ENCODE assay signal across 14 cellular contexts in the genomic region with DNA sequence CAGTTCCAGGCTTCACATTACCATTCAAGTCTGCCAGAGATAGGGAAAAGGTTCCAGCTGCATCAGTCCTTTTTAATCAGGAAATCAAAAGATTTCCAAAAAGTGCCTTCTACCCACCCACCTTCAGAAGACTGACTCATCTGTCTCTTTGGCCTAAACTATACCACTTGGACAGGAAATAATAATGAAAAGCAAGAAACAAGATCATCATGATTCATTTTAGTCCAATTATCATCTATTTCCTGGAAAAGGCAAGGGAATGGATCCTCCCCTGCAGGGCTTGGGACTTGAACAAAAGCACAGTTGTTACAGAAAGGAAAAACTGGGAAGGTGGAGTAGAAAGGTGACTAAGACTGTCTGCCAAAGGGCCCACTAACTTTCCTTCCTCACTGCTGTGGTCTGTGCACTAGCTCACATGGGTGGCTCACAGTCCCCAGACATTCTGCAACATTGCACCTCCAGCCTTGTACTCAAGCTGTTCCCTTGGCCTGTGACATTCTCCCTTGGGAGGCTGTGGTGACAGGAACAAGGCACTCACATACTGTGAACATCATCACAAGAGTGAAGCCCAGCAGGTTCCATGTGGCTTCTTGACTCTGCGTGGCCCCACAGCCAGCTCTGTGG.
DNase-seq lines count a peak whose midpoint lies in the region; ATAC-seq and TF ChIP-seq lines count a peak whose summit lies in the region.
"Had no signal": no experiment of that assay in that cellular context is flagged by ENCODE, and none has a peak within 500 bp of the region (broad histone marks: within the 10 kb centered on the region; RNA-seq: fewer than 3 reads in every experiment).

No MANE protein-coding gene starts in this region.

- H3K27ac ChIP-seq in right cardiac atrium (ENCODE audit: low read length) (peak overlapping the region; percentile 33), suprapubic skin (peak overlapping the region; percentile 28)
- H3K27ac ChIP-seq: 22Rv1, thyroid gland had no signal

- H3K9me3 ChIP-seq in right cardiac atrium (ENCODE audit: control insufficient read depth, low read length) (no peaks in the 10 kb centered on the region), suprapubic skin (no peaks in the 10 kb centered on the region)
- H3K9me3 ChIP-seq: thyroid gland had no signal

- peak in 1 of 2 donors; percentile 28 for ATAC-seq in right cardiac atrium
- no peak for ATAC-seq in GM18861 (IDR thresholded peaks at IDR 0.05; ENCODE audit: unreplicated experiment)
- no peak for ATAC-seq in GM18909 (IDR thresholded peaks at IDR 0.05; ENCODE audit: poor library complexity, unreplicated experiment)

- TF ChIP-seq EP300 in suprapubic skin (IDR thresholded peaks at IDR 0.05): no peak

- 84% methylated on average over 1 of the region's 1 CpG for WGBS in right cardiac atrium
- WGBS in suprapubic skin: 100% methylated on average over 1 of the region's 1 CpG

- H3K4me3 ChIP-seq in right cardiac atrium (ENCODE audit: low read length): no peak overlapping the region
- no peak overlapping the region for H3K4me3 ChIP-seq in fibroblast of mammary gland (ENCODE audit: control insufficient read depth, low read depth, low read length)
- H3K4me3 ChIP-seq in suprapubic skin: no peak overlapping the region
- H3K4me3 ChIP-seq: lung, thyroid gland had no signal

- intact Hi-C loops in right cardiac atrium (cut with DNase I) (no loop called here), cardiac septum (cut with DNase I) (no loop called here)

- H3K36me3 ChIP-seq in suprapubic skin: no peaks in the 10 kb centered on the region
- H3K36me3 ChIP-seq: thyroid gland had no signal

- peaks cover 6% of the 10 kb centered on the region for H3K4me1 ChIP-seq in right cardiac atrium (ENCODE audit: control insufficient read depth, insufficient read depth, low read length)
- peaks cover 9% of the 10 kb centered on the region for H3K4me1 ChIP-seq in suprapubic skin
- H3K4me1 ChIP-seq: thyroid gland had no signal

- TF ChIP-seq CTCF in fibroblast of mammary gland (conservative IDR thresholded peaks at IDR 0.05; ENCODE audit: control insufficient read depth, insufficient read depth, low read depth, low read length) (no peak), suprapubic skin (IDR thresholded peaks at IDR 0.05) (no peak)

- H3K27me3 ChIP-seq in right cardiac atrium (ENCODE audit: control insufficient read depth, insufficient read depth) (no peaks in the 10 kb centered on the region), suprapubic skin (no peaks in the 10 kb centered on the region)
- H3K27me3 ChIP-seq: thyroid gland had no signal

- TF ChIP-seq POLR2A in suprapubic skin (IDR thresholded peaks at IDR 0.05): no peak

- DNase-seq in right cardiac atrium: no peak
- no peak for DNase-seq in cardiac septum (ENCODE audit: low spot score)
- DNase-seq in SW480 (ENCODE audit: low spot score): peak; percentile 50
- peak; percentile 89 for DNase-seq in fibroblast of mammary gland (ENCODE audit: low read depth)
- DNase-seq in suprapubic skin (ENCODE audit: low spot score in 2 of 2): no peak
- DNase-seq in DMS114 treated with DMSO at 0.1 percent for 48 hours (lab: John Stamatoyannopoulos, UW; ENCODE audit: unreplicated experiment): no peak
- DNase-seq: activated CD4-positive, alpha-beta T cell treated with anti-CD3 and anti-CD28 coated beads for 4 hours; activated effector memory CD4-positive, alpha-beta T cell treated with Interleukin-2 at 50 U/mL for 16 hours; DMS 273 treated with DMSO at 0.1 percent for 48 hours; thyroid gland had no signal

Comparison
In these comparisons a context has a peak if more than half of its experiments do, and no peak if none do; other contexts are left out.
1. DNase-seq: peak in SW480 (single experiment) and fibroblast of mammary gland (single experiment); none in right cardiac atrium (0 of 3), cardiac septum (single experiment), suprapubic skin (0 of 2) and DMS114 treated with DMSO at 0.1 percent for 48 hours (single experiment).